1 cellular context compared by ENCODE assay signal in genomic region chrX:103124284-103124683, GRCh38.
TF ChIP-seq lines count a peak whose summit lies in the region.

No MANE protein-coding gene starts in this region.

TF ChIP-seq in K562, 482 proteins besides CTCF, POLR2A, EP300 and RAD21 (continued from another document and continues in another):
- TF ChIP-seq ZNF121 (CRISPR knock-in tag; conservative IDR thresholded peaks at IDR 0.05) = no peak
- TF ChIP-seq CBX8 (IDR thresholded peaks at IDR 0.05; ENCODE audit: borderline replicate concordance, extremely low read depth, low read depth, low read length, poor library complexity, severe bottlenecking) = no peak
- TF ChIP-seq NCOA1 (IDR thresholded peaks at IDR 0.05; ENCODE audit: low read depth) = peak; percentile 58; the same call in 1 of the 2 replicates
- TF ChIP-seq HES1 (IDR thresholded peaks at IDR 0.05; ENCODE audit: low read depth) = peak; percentile 74
- TF ChIP-seq TSC22D4 (tag; IDR thresholded peaks at IDR 0.05) = no peak
- TF ChIP-seq ZNF224 (CRISPR knock-in tag; IDR thresholded peaks at IDR 0.05) = no peak
- 0 out of 2 replicates have a peak, but pooled peaks have one; percentile 49 for TF ChIP-seq HDAC2 (IDR thresholded peaks at IDR 0.05)
- peak; percentile 53 for TF ChIP-seq CHAMP1 (IDR thresholded peaks at IDR 0.05)
- peak; percentile 93 for TF ChIP-seq FOXM1 (IDR thresholded peaks at IDR 0.05; ENCODE audit: low read depth)
- no peak for TF ChIP-seq FOXM1 (CRISPR knock-in tag; IDR thresholded peaks at IDR 0.05; ENCODE audit: low read depth)
- TF ChIP-seq RBBP5 (IDR thresholded peaks at IDR 0.05; ENCODE audit: borderline replicate concordance, insufficient read depth, low read length, poor library complexity, severe bottlenecking) = no peak
- no peak for TF ChIP-seq GABPB2 (CRISPR knock-in tag; conservative IDR thresholded peaks at IDR 0.05)
- peak; percentile 98 for TF ChIP-seq TAL1 (IDR thresholded peaks at IDR 0.05)
- TF ChIP-seq HMGN3 (IDR thresholded peaks at IDR 0.05; ENCODE audit: borderline replicate concordance, extremely low read depth, insufficient read length, low read depth, low read length) = peak; percentile 40
- TF ChIP-seq NR3C1 (CRISPR knock-in tag; IDR thresholded peaks at IDR 0.05) = no peak
- peak; percentile 63 to 79; a peak in 3 of 4 replicates for TF ChIP-seq KDM1A (IDR thresholded peaks at IDR 0.05)
- TF ChIP-seq TCF3 (CRISPR knock-in tag; IDR thresholded peaks at IDR 0.05) = peak; percentile 92
- TF ChIP-seq, protein P1, sequence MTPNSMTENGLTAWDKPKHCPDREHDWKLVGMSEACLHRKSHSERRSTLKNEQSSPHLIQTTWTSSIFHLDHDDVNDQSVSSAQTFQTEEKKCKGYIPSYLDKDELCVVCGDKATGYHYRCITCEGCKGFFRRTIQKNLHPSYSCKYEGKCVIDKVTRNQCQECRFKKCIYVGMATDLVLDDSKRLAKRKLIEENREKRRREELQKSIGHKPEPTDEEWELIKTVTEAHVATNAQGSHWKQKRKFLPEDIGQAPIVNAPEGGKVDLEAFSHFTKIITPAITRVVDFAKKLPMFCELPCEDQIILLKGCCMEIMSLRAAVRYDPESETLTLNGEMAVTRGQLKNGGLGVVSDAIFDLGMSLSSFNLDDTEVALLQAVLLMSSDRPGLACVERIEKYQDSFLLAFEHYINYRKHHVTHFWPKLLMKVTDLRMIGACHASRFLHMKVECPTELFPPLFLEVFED (CRISPR knock-in tag; conservative IDR thresholded peaks at IDR 0.05) = no peak
- peak; percentile 78; the same call in 1 of the 2 replicates for TF ChIP-seq MYC (IDR thresholded peaks at IDR 0.05; ENCODE audit: low read depth, low read length)
- no peak for TF ChIP-seq MYC (CRISPR knock-in tag; IDR thresholded peaks at IDR 0.05; ENCODE audit: borderline replicate concordance, low read depth)
- TF ChIP-seq, protein P2, sequence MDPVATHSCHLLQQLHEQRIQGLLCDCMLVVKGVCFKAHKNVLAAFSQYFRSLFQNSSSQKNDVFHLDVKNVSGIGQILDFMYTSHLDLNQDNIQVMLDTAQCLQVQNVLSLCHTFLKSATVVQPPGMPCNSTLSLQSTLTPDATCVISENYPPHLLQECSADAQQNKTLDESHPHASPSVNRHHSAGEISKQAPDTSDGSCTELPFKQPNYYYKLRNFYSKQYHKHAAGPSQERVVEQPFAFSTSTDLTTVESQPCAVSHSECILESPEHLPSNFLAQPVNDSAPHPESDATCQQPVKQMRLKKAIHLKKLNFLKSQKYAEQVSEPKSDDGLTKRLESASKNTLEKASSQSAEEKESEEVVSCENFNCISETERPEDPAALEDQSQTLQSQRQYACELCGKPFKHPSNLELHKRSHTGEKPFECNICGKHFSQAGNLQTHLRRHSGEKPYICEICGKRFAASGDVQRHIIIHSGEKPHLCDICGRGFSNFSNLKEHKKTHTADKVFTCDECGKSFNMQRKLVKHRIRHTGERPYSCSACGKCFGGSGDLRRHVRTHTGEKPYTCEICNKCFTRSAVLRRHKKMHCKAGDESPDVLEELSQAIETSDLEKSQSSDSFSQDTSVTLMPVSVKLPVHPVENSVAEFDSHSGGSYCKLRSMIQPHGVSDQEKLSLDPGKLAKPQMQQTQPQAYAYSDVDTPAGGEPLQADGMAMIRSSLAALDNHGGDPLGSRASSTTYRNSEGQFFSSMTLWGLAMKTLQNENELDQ (CRISPR knock-in tag; IDR thresholded peaks at IDR 0.05; ENCODE audit: borderline replicate concordance) = no peak
- TF ChIP-seq, protein P3, sequence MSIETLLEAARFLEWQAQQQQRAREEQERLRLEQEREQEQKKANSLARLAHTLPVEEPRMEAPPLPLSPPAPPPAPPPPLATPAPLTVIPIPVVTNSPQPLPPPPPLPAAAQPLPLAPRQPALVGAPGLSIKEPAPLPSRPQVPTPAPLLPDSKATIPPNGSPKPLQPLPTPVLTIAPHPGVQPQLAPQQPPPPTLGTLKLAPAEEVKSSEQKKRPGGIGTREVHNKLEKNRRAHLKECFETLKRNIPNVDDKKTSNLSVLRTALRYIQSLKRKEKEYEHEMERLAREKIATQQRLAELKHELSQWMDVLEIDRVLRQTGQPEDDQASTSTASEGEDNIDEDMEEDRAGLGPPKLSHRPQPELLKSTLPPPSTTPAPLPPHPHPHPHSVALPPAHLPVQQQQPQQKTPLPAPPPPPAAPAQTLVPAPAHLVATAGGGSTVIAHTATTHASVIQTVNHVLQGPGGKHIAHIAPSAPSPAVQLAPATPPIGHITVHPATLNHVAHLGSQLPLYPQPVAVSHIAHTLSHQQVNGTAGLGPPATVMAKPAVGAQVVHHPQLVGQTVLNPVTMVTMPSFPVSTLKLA (conservative IDR thresholded peaks at IDR 0.05) = peak in 1 of 2 experiments; percentile 50; a peak in 1 of 4 replicates
- TF ChIP-seq PHB2 (IDR thresholded peaks at IDR 0.05; ENCODE audit: low read depth) = peak; percentile 85; the same call in 1 of the 2 replicates
- no peak for TF ChIP-seq ZNF253 (CRISPR knock-in tag; conservative IDR thresholded peaks at IDR 0.05)
- TF ChIP-seq, protein P4, sequence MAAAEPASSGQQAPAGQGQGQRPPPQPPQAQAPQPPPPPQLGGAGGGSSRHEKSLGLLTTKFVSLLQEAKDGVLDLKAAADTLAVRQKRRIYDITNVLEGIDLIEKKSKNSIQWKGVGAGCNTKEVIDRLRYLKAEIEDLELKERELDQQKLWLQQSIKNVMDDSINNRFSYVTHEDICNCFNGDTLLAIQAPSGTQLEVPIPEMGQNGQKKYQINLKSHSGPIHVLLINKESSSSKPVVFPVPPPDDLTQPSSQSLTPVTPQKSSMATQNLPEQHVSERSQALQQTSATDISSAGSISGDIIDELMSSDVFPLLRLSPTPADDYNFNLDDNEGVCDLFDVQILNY (CRISPR knock-in tag; IDR thresholded peaks at IDR 0.05) = no peak
- TF ChIP-seq CREB1 (IDR thresholded peaks at IDR 0.05) = peak; percentile 34; the same call in 1 of the 2 replicates
- no peak for TF ChIP-seq CREB1 (CRISPR knock-in tag; IDR thresholded peaks at IDR 0.05)
- TF ChIP-seq ZNF75A (CRISPR knock-in tag; IDR thresholded peaks at IDR 0.05) = no peak
- TF ChIP-seq KAT2B (IDR thresholded peaks at IDR 0.05; ENCODE audit: low read depth, low read length) = no peak
- TF ChIP-seq, protein P5, sequence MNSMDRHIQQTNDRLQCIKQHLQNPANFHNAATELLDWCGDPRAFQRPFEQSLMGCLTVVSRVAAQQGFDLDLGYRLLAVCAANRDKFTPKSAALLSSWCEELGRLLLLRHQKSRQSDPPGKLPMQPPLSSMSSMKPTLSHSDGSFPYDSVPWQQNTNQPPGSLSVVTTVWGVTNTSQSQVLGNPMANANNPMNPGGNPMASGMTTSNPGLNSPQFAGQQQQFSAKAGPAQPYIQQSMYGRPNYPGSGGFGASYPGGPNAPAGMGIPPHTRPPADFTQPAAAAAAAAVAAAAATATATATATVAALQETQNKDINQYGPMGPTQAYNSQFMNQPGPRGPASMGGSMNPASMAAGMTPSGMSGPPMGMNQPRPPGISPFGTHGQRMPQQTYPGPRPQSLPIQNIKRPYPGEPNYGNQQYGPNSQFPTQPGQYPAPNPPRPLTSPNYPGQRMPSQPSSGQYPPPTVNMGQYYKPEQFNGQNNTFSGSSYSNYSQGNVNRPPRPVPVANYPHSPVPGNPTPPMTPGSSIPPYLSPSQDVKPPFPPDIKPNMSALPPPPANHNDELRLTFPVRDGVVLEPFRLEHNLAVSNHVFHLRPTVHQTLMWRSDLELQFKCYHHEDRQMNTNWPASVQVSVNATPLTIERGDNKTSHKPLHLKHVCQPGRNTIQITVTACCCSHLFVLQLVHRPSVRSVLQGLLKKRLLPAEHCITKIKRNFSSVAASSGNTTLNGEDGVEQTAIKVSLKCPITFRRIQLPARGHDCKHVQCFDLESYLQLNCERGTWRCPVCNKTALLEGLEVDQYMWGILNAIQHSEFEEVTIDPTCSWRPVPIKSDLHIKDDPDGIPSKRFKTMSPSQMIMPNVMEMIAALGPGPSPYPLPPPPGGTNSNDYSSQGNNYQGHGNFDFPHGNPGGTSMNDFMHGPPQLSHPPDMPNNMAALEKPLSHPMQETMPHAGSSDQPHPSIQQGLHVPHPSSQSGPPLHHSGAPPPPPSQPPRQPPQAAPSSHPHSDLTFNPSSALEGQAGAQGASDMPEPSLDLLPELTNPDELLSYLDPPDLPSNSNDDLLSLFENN (IDR thresholded peaks at IDR 0.05; ENCODE audit: low read depth in 2 of 2, low read length in 2 of 2) = peak in 1 of 2 experiments; percentile 67; a peak in 1 of 4 replicates
- TF ChIP-seq HBP1 (CRISPR knock-in tag; IDR thresholded peaks at IDR 0.05) = no peak
- no peak for TF ChIP-seq RFX5 (IDR thresholded peaks at IDR 0.05; ENCODE audit: low read depth, low read length)
- peak in 1 of 2 experiments; percentile 55; a peak in 1 of 4 replicates for TF ChIP-seq TBL1XR1 (IDR thresholded peaks at IDR 0.05; ENCODE audit: low read length in 2 of 2)
- peak; percentile 86 for TF ChIP-seq SMARCC2 (IDR thresholded peaks at IDR 0.05; ENCODE audit: low read depth)
- TF ChIP-seq, protein P6, sequence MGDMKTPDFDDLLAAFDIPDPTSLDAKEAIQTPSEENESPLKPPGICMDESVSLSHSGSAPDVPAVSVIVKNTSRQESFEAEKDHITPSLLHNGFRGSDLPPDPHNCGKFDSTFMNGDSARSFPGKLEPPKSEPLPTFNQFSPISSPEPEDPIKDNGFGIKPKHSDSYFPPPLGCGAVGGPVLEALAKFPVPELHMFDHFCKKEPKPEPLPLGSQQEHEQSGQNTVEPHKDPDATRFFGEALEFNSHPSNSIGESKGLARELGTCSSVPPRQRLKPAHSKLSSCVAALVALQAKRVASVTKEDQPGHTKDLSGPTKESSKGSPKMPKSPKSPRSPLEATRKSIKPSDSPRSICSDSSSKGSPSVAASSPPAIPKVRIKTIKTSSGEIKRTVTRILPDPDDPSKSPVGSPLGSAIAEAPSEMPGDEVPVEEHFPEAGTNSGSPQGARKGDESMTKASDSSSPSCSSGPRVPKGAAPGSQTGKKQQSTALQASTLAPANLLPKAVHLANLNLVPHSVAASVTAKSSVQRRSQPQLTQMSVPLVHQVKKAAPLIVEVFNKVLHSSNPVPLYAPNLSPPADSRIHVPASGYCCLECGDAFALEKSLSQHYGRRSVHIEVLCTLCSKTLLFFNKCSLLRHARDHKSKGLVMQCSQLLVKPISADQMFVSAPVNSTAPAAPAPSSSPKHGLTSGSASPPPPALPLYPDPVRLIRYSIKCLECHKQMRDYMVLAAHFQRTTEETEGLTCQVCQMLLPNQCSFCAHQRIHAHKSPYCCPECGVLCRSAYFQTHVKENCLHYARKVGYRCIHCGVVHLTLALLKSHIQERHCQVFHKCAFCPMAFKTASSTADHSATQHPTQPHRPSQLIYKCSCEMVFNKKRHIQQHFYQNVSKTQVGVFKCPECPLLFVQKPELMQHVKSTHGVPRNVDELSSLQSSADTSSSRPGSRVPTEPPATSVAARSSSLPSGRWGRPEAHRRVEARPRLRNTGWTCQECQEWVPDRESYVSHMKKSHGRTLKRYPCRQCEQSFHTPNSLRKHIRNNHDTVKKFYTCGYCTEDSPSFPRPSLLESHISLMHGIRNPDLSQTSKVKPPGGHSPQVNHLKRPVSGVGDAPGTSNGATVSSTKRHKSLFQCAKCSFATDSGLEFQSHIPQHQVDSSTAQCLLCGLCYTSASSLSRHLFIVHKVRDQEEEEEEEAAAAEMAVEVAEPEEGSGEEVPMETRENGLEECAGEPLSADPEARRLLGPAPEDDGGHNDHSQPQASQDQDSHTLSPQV (IDR thresholded peaks at IDR 0.05) = peak; percentile 65; the same call in 1 of the 2 replicates
- 0 out of 4 replicates have a peak, but pooled peaks of 1 of the 2 experiments have one; percentile 26 for TF ChIP-seq MAZ (CRISPR knock-in tag; conservative IDR thresholded peaks at IDR 0.05 in 1 of 2, IDR thresholded peaks at IDR 0.05 in 1 of 2)
- TF ChIP-seq ARID1B (IDR thresholded peaks at IDR 0.05) = peak; percentile 98
- peak; percentile 56; the same call in 1 of the 2 replicates for TF ChIP-seq ADNP (tag; IDR thresholded peaks at IDR 0.05)
